Comparison of ENCODE assay signal across 8 cellular contexts in genomic region chr12:6914246-6914947, GRCh38. TPM values are rescaled to one million over a fixed set of nuclear protein-coding genes. Genes with fewer than 3 reads are reported as not detected.
DNase-seq lines count a peak whose midpoint lies in the region; ATAC-seq lines count a peak whose summit lies in the region.

Gene ENO2 (plus strand): TSS chr12:6914580. CDS start chr12:6915833, 1,253 bp downstream.

- no peaks in the 10 kb centered on the region for H3K36me3 ChIP-seq in GM23248 (ENCODE audit: low read depth)

- H3K79me2 ChIP-seq in GM23248 (ENCODE audit: insufficient read depth), result peaks cover 11% of the 10 kb centered on the region; the same call in 1 of the 2 replicates

- H3K27ac ChIP-seq in GM23248 (no peak within 1 kb of the TSS), caudate nucleus (ENCODE audit: low read depth, low read length) (peak within 1 kb of the TSS; percentile 94)

- peak within 1 kb of the TSS; percentile 89 for H2AFZ ChIP-seq in GM23248

- no peaks in the 10 kb centered on the region for H3F3A ChIP-seq in GM23248 (ENCODE audit: insufficient read depth)

- peaks cover 10% of the 10 kb centered on the region; the same call in 1 of the 2 replicates for H3K4me1 ChIP-seq in GM23248 (ENCODE audit: insufficient read depth)

- peak within 1 kb of the TSS; percentile 82 for H3K9ac ChIP-seq in GM23248

- no peak for ATAC-seq in GM21526 (IDR thresholded peaks at IDR 0.05; ENCODE audit: low FRiP score, unreplicated experiment)

- no peaks in the 10 kb centered on the region for H3K9me3 ChIP-seq in GM23248 (ENCODE audit: low read depth)

- DNase-seq in DMS79 treated with DMSO at 0.1 percent for 48 hours (lab: John Stamatoyannopoulos, UW), result peak; percentile 68
- DNase-seq in GM23248, result peak; percentile 92
- DNase-seq in NCI-H1105 (lab: John Stamatoyannopoulos, UW), result peak; percentile 49
- DNase-seq in activated CD4-positive, CD25-positive, alpha-beta regulatory T cell treated with anti-CD3 and anti-CD28 coated beads, Interleukin-2, amount 50 U/mL, for 16 hours (ENCODE audit: low read depth, low spot score), result peak; percentile 68
- peak in 58 of 61 donors; percentile 34 to 91 (median 78) for DNase-seq in caudate nucleus (lab: John Stamatoyannopoulos, UW)
- peak; percentile 85 for DNase-seq in islet precursor cell
- peak; percentile 63 to 76 (median 70) for DNase-seq in stimulated activated CD4-positive, alpha-beta T cell treated with anti-CD3 and anti-CD28 coated beads, Interleukin-12 subunit alpha, Interleukin-12 subunit beta, amount 100 ng/mL, for 48 hours (ENCODE audit: low read depth in 2 of 3, low spot score in 1 of 3)

- no peaks in the 10 kb centered on the region for H3K9me2 ChIP-seq in GM23248 (ENCODE audit: insufficient read depth)

- WGBS in GM23248 (ENCODE audit: low coverage in 1 of 2, low lambda C conversion rate in 2 of 2, missing lambda C conversion rate in 2 of 2), 2 experiments, result 1 to 2% methylated on average over 51 to 68 of the region's 68 CpGs

- H4K20me1 ChIP-seq in GM23248 (ENCODE audit: insufficient read depth), result no peaks in the 10 kb centered on the region

- H3K27me3 ChIP-seq in GM23248 (replicated peaks; ENCODE audit: insufficient read depth), result no peaks in the 10 kb centered on the region

- H3K4me3 ChIP-seq in GM23248, result peak within 1 kb of the TSS; percentile 94

- in situ Hi-C loops in GM23248 (cut with MboI), result no loop called here

- H3K4me2 ChIP-seq in GM23248 (ENCODE audit: unreplicated experiment), result peak within 1 kb of the TSS; percentile 86

RNA-seq across cellular contexts. Expression of gene ENO2, which starts in this region (rescaled TPM):
- total RNA-seq in GM23248 (2014; rRNA removed; shearing (Covaris generic)), result 10.1 and 16.3 TPM in 2 replicates
- 32.8 and 34.2 TPM in 2 replicates for polyA plus RNA-seq in GM23248 (2016; fragmentation: Nextera tagmentation; extraction: Ambion mirVana)
